Comparison of ENCODE assay signal across 28 cellular contexts in genomic region chr2:195466427-195466826, GRCh38.
"Had no signal": no experiment of that assay in that cellular context is flagged by ENCODE, and none has a peak within 500 bp of the region (broad histone marks: within the 10 kb centered on the region; RNA-seq: fewer than 3 reads in every experiment).

No MANE protein-coding gene starts in this region.

- H3K4me3 ChIP-seq: colonic mucosa, coronary artery, dorsolateral prefrontal cortex, esophagus muscularis mucosa, esophagus squamous epithelium, gastrocnemius medialis, gastroesophageal sphincter, heart left ventricle, heart right ventricle had no signal

- H3K27me3 ChIP-seq: colonic mucosa, dorsolateral prefrontal cortex, esophagus muscularis mucosa, esophagus squamous epithelium, foreskin keratinocyte, gastrocnemius medialis, gastroesophageal sphincter, heart right ventricle had no signal

- H3K4me1 ChIP-seq: colonic mucosa, esophagus muscularis mucosa, esophagus squamous epithelium, foreskin keratinocyte, gastrocnemius medialis, gastroesophageal sphincter, heart left ventricle, heart right ventricle had no signal

- H3K27ac ChIP-seq: colonic mucosa, coronary artery, dorsolateral prefrontal cortex, epithelial cell of prostate, esophagus muscularis mucosa, esophagus squamous epithelium, foreskin keratinocyte, gastrocnemius medialis, gastroesophageal sphincter, heart left ventricle, heart right ventricle had no signal

- H3K9me3 ChIP-seq: colonic mucosa, esophagus squamous epithelium, gastrocnemius medialis had no signal

- H3K36me3 ChIP-seq: colonic mucosa, esophagus muscularis mucosa, esophagus squamous epithelium, gastrocnemius medialis, gastroesophageal sphincter, heart left ventricle, heart right ventricle had no signal

- FAIRE-seq: colon, endometrium, endothelial cell of umbilical vein, frontal cortex had no signal

- ATAC-seq: effector memory CD8-positive, alpha-beta T cell; esophagus mucosa; foreskin keratinocyte; gastrocnemius medialis; gastroesophageal sphincter; heart left ventricle; heart right ventricle had no signal

- DNase-seq: colonic mucosa; cortex of kidney; dermis blood vessel endothelial cell; dorsolateral prefrontal cortex; effector CD4-positive, alpha-beta T cell; effector CD8-positive, alpha-beta T cell; effector memory CD4-positive, alpha-beta T cell; effector memory CD8-positive, alpha-beta T cell; endodermal cell; erythroblast; esophagus squamous epithelium; foreskin fibroblast; foreskin keratinocyte; foreskin melanocyte; gastrocnemius medialis; glutamatergic neuron; head of caudate nucleus; heart left ventricle; heart right ventricle had no signal
